12 cellular contexts compared by ENCODE assay signal in genomic region chr3:154427685-154428291, GRCh38. TPM values are rescaled to one million over a fixed set of nuclear protein-coding genes. Genes with fewer than 3 reads are reported as not detected.
DNase-seq lines count a peak whose midpoint lies in the region; ATAC-seq and TF ChIP-seq lines count a peak whose summit lies in the region.
"Had no signal": no experiment of that assay in that cellular context is flagged by ENCODE, and none has a peak within 500 bp of the region (broad histone marks: within the 10 kb centered on the region; RNA-seq: fewer than 3 reads in every experiment).

No MANE protein-coding gene starts in this region.

- no peak for TF ChIP-seq CTCF in stomach (IDR thresholded peaks at IDR 0.05)

- no peak overlapping the region for H3K27ac ChIP-seq in SK-N-MC
- H3K27ac ChIP-seq in stomach, result no peak overlapping the region
- H3K27ac ChIP-seq: epithelial cell of prostate had no signal

- H3K36me3 ChIP-seq in SK-N-MC (ENCODE audit: insufficient read depth, low read length), result no peaks in the 10 kb centered on the region
- no peaks in the 10 kb centered on the region for H3K36me3 ChIP-seq in stomach

- H3K4me3 ChIP-seq in SK-N-MC (peak overlapping the region; percentile 45), iPS-18c (ENCODE audit: insufficient read depth, low read depth, low read length) (peak overlapping the region; percentile 51; the same call in 1 of the 2 replicates), stomach (peak overlapping the region; percentile 21 to 48 (median 33))

- H3K9ac ChIP-seq in SK-N-MC (ENCODE audit: insufficient read length), result no peak overlapping the region

- TF ChIP-seq POLR2A in stomach (IDR thresholded peaks at IDR 0.05), result no peak

- ATAC-seq in HG02973 (IDR thresholded peaks at IDR 0.05; ENCODE audit: unreplicated experiment), result no peak

- peaks cover 0 to 36% (median 21%) of the 10 kb centered on the region in 3 donors for H3K27me3 ChIP-seq in stomach

- intact Hi-C loops in stomach (cut with DNase I; ENCODE audit: low total_unique reads), result no loop called here

- 2 to 8% (median 5%) methylated on average over 15 to 29 of the region's 29 CpGs for whole genome bisulfite sequencing in stomach, 5 donors

- no peak for TF ChIP-seq EP300 in stomach (IDR thresholded peaks at IDR 0.05)

- H3K9me3 ChIP-seq in SK-N-MC (ENCODE audit: low read depth, low read length) (no peaks in the 10 kb centered on the region), iPS-18c (ENCODE audit: control insufficient read depth, insufficient read depth, low read length) (no peaks in the 10 kb centered on the region), stomach (no peaks in the 10 kb centered on the region)

- DNase-seq in DMS53 (lab: John Stamatoyannopoulos, UW), result peak; percentile 37
- DNase-seq in DMS53 treated with DMSO at 0.1 percent for 48 hours (lab: John Stamatoyannopoulos, UW; ENCODE audit: unreplicated experiment), result no peak
- DNase-seq in SK-N-MC (ENCODE audit: low read depth, low spot score), result no peak
- DNase-seq in stomach, result no peak
- no peak for DNase-seq in SHP77 treated with DMSO at 0.1 percent for 48 hours (lab: John Stamatoyannopoulos, UW)
- no peak for DNase-seq in kidney tubule cell (ENCODE audit: low spot score)
- DNase-seq: 8988T, NCI-H1048 had no signal

- peaks cover 7 to 28% (median 19%) of the 10 kb centered on the region in 4 donors for H3K4me1 ChIP-seq in stomach

RNA-seq across cellular contexts. Expression of gene GPR149, which starts 2.2 kb away (rescaled TPM):
- total RNA-seq in stomach, result under 1 TPM in 1 of 5 donors, not detected in 4; 0.18 TPM
- polyA plus RNA-seq in stomach, result not detected
- total RNA-seq: myocyte had no signal
